ENCODE assay signal across 20 cellular contexts in genomic region chr3:147799601-147800000, GRCh38.
"Had no signal": no experiment of that assay in that cellular context is flagged by ENCODE, and none has a peak within 500 bp of the region (broad histone marks: within the 10 kb centered on the region; RNA-seq: fewer than 3 reads in every experiment).

No MANE protein-coding gene starts in this region.

- H3K9ac ChIP-seq: neural progenitor cell had no signal

- H3K4me3 ChIP-seq: adrenal gland, cardiac muscle cell, colonic mucosa, left lung, neural progenitor cell, psoas muscle, right lobe of liver, smooth muscle cell, testis had no signal

- H3K9me3 ChIP-seq: adrenal gland, colonic mucosa, left lung, right lobe of liver, testis had no signal

- DNase-seq: activated CD4-positive, alpha-beta T cell treated with anti-CD3 and anti-CD28 coated beads, Interleukin-2, amount 50 U/mL, for 4 hours; activated gamma-delta T cell; adrenal gland; colonic mucosa; effector CD4-positive, alpha-beta T cell; foreskin fibroblast; glutamatergic neuron; hypothalamus; left lung; naive B cell; psoas muscle; right lobe of liver; stimulated activated CD4-positive, alpha-beta T cell treated with anti-CD3 and anti-CD28 coated beads, Interleukin-4, amount 100 ng/mL, for 1 hour; stimulated activated naive CD8-positive, alpha-beta T cell treated with anti-CD3 and anti-CD28 coated beads, Interleukin-15, amount 100 ng/mL, for 72 hours; SW 1271; testis had no signal

- H3K4me1 ChIP-seq: adrenal gland, colonic mucosa, left lung, neural progenitor cell, psoas muscle, right lobe of liver, testis had no signal

- FAIRE-seq: TTC549 had no signal

- H3K27ac ChIP-seq: adrenal gland, cardiac muscle cell, colonic mucosa, left lung, neural progenitor cell, psoas muscle, right lobe of liver, testis had no signal

- H3K36me3 ChIP-seq: adrenal gland, cardiac muscle cell, colonic mucosa, left lung, neural progenitor cell, right lobe of liver had no signal
